In the genomic region with DNA sequence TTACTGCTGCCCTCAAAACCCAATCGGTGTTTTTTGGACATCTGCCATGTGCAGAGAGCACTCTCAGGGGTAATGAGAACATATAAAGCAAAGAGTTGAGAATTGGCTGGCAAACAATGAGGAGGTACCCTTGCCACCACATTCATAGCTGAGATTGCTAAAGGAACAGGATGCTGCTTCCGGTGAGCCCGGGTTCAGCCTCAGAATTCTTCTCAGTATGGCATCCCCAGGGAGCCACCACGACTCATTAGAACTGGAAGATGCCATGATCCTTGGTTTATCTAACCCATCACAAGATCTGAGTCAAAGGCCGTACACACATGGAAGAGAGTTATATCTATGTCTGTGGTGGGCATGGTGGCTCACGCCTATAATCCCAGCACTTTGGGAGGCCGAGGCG, we compare ENCODE assay signal across 12 cellular contexts.
A peak's percentile ranks its signal among the peaks of the same experiment; 100 is the strongest.
DNase-seq lines count a peak whose midpoint lies in the region; ATAC-seq and TF ChIP-seq lines count a peak whose summit lies in the region.
"Had no signal": no experiment of that assay in that cellular context is flagged by ENCODE, and none has a peak within 500 bp of the region (broad histone marks: within the 10 kb centered on the region; RNA-seq: fewer than 3 reads in every experiment).

No MANE protein-coding gene starts in this region.

- H3K27ac ChIP-seq in subcutaneous abdominal adipose tissue (ENCODE audit: low read depth, low read length): peak overlapping the region; percentile 66

- H3K4me1 ChIP-seq in subcutaneous abdominal adipose tissue (ENCODE audit: control insufficient read depth in 5 of 5, insufficient read depth in 5 of 5, low read length in 5 of 5): peaks cover 0 to 47% (median 28%) of the 10 kb centered on the region in 5 donors

- H3K27me3 ChIP-seq in subcutaneous abdominal adipose tissue (ENCODE audit: control insufficient read depth in 5 of 5, insufficient read depth in 4 of 5, low read length in 5 of 5): no peaks in the 10 kb centered on the region

- no peaks in the 10 kb centered on the region for H3K9me3 Mint-ChIP-seq in activated CD8-positive, alpha-beta memory T cell treated with anti-CD3 and anti-CD28 coated beads, Interleukin-2, amount 10 ng/mL, durations not matched to agents 7 days and 5 days (ENCODE audit: low read depth)
- no peaks in the 10 kb centered on the region for H3K9me3 Mint-ChIP-seq in chondrocyte (ENCODE audit: low read depth)
- H3K9me3 Mint-ChIP-seq: GM23338 had no signal

- no peaks in the 10 kb centered on the region for H3K27me3 Mint-ChIP-seq in activated CD8-positive, alpha-beta memory T cell treated with anti-CD3 and anti-CD28 coated beads, Interleukin-2, amount 10 ng/mL, durations not matched to agents 7 days and 5 days
- no peaks in the 10 kb centered on the region for H3K27me3 Mint-ChIP-seq in chondrocyte (ENCODE audit: low read depth)

- DNase-seq in activated CD8-positive, alpha-beta memory T cell treated with anti-CD3 and anti-CD28 coated beads, Interleukin-2, amount 10 ng/mL, durations not matched to agents 7 days and 5 days: no peak
- DNase-seq in activated CD8-positive, alpha-beta memory T cell treated with anti-CD3 and anti-CD28 coated beads, Interleukin-2, amount 50 U/mL, for 48 hours: no peak
- DNase-seq in NCI-H69 (lab: John Stamatoyannopoulos, UW) (peak; percentile 67), chondrocyte (ENCODE audit: low spot score) (no peak), NCI-H146 (lab: John Stamatoyannopoulos, UW) (no peak), anterior cingulate cortex (lab: John Stamatoyannopoulos, UW) (no peak)
- DNase-seq: KBM-7, mesendoderm, NCI-H526 had no signal

- ATAC-seq in activated CD8-positive, alpha-beta memory T cell treated with anti-CD3 and anti-CD28 coated beads, Interleukin-2, amount 10 ng/mL, durations not matched to agents 7 days and 5 days: no peak
- ATAC-seq in GM18858 (IDR thresholded peaks at IDR 0.05; ENCODE audit: unreplicated experiment): no peak

- CTCF ChIA-PET in activated CD8-positive, alpha-beta memory T cell treated with anti-CD3 and anti-CD28 coated beads, Interleukin-2, amount 10 ng/mL, durations not matched to agents 7 days and 5 days (lab: Charles Lee): interaction anchor here (1.6 to 1.8 kb wide), 2 partner anchors 13 to 112 kb away, joined by 4 to 8 read pairs; no protein-coding TSS in a partner anchor

- H3K4me3 Mint-ChIP-seq in activated CD8-positive, alpha-beta memory T cell treated with anti-CD3 and anti-CD28 coated beads, Interleukin-2, amount 10 ng/mL, durations not matched to agents 7 days and 5 days: no peak overlapping the region
- no peak overlapping the region for H3K4me3 Mint-ChIP-seq in chondrocyte (ENCODE audit: unreplicated experiment)
- H3K4me3 Mint-ChIP-seq: GM23338 had no signal

- H3K36me3 ChIP-seq in subcutaneous abdominal adipose tissue (ENCODE audit: control insufficient read depth in 5 of 5, insufficient read depth in 5 of 5, low read length in 5 of 5): peaks cover 23 to 63% (median 37%) of the 10 kb centered on the region in 5 donors

- H3K36me3 Mint-ChIP-seq in activated CD8-positive, alpha-beta memory T cell treated with anti-CD3 and anti-CD28 coated beads, Interleukin-2, amount 10 ng/mL, durations not matched to agents 7 days and 5 days: peaks cover 82% of the 10 kb centered on the region
- H3K36me3 Mint-ChIP-seq in chondrocyte (ENCODE audit: low read depth): peaks cover 49% of the 10 kb centered on the region

- H3K9me3 ChIP-seq in subcutaneous abdominal adipose tissue (ENCODE audit: control insufficient read depth in 5 of 5, low read length in 5 of 5): no peaks in the 10 kb centered on the region

- H3K27ac Mint-ChIP-seq in activated CD8-positive, alpha-beta memory T cell treated with anti-CD3 and anti-CD28 coated beads, Interleukin-2, amount 10 ng/mL, durations not matched to agents 7 days and 5 days: peak overlapping the region; percentile 9
- H3K27ac Mint-ChIP-seq in chondrocyte (ENCODE audit: unreplicated experiment): peak overlapping the region; percentile 95

- no peak overlapping the region for H3K9ac ChIP-seq in subcutaneous abdominal adipose tissue (ENCODE audit: low read length in 5 of 5)

- H3K4me3 ChIP-seq in subcutaneous abdominal adipose tissue (ENCODE audit: low read depth in 1 of 5, low read length in 5 of 5): no peak overlapping the region
- H3K4me3 ChIP-seq: GM23338 had no signal

- no peak for TF ChIP-seq CTCF in chondrocyte (IDR thresholded peaks at IDR 0.05)

- H3K4me1 Mint-ChIP-seq in activated CD8-positive, alpha-beta memory T cell treated with anti-CD3 and anti-CD28 coated beads, Interleukin-2, amount 10 ng/mL, durations not matched to agents 7 days and 5 days: peaks cover 67% of the 10 kb centered on the region
- H3K4me1 Mint-ChIP-seq in chondrocyte (ENCODE audit: low read depth): peaks cover 90% of the 10 kb centered on the region
